ENCODE assay signal across 1 cellular context in the genomic region with DNA sequence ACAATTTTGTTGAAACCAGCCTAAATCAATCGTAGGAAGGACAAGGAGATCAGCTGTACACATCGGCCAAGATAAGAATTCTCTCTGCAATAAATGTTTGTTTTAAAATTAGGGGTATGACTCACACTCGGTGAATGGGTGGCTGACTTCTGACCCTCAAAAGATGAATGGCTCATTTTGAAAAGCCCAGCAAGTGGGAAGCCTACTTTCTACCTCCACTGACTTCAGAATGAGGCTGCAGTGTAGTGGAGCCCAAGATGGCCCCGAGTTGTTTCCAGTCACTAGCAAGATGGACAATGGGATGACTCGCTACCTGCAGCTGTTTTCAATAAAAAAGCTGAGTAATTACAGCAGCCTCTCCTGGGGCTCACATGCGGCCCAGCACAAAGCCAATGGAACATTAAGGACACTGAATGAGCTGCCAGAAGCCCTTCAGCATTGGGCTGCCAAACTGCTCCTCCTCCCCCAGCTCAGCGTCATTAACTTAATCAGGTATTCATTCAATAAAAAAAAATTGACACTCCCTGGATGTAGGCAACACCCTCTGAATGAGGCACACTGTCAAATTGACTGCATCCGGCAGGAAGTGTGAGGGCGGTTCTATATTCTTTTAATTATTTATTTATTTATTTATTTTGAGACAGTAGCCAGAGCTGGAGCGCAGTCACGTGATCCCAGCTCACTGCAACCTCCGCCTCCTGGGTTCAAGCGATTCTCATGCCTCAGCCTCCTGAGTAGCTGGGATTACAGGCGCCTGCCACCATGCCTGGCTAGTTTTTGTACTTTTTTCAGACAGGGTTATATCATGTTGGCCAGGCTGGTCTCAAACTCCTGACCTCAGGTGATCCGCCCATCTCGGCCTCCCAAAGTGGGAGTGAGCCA.
TF ChIP-seq lines count a peak whose summit lies in the region.

No MANE protein-coding gene starts in this region.

TF ChIP-seq in K562, 482 proteins besides CTCF, POLR2A, EP300 and RAD21 (continued from another document and continues in another):
- TF ChIP-seq SMAD1 (IDR thresholded peaks at IDR 0.05; ENCODE audit: low read depth, low read length, partially characterized antibody) (no peak), ELF2 (CRISPR knock-in tag; IDR thresholded peaks at IDR 0.05) (no peak), ZNF124 (CRISPR knock-in tag; IDR thresholded peaks at IDR 0.05) (no peak), ZC3H4 (CRISPR knock-in tag; IDR thresholded peaks at IDR 0.05; ENCODE audit: borderline replicate concordance) (no peak), SRF (CRISPR knock-in tag; IDR thresholded peaks at IDR 0.05) (no peak), MEF2A (IDR thresholded peaks at IDR 0.05; ENCODE audit: control insufficient read depth, low read depth, low read length) (peak; percentile 83), LARP7 (IDR thresholded peaks at IDR 0.05) (no peak), CBFA2T2 (conservative IDR thresholded peaks at IDR 0.05) (peak; percentile 13; the same call in 1 of the 2 replicates), ZNF589 (CRISPR knock-in tag; IDR thresholded peaks at IDR 0.05; ENCODE audit: low read depth) (no peak), ILF3 (IDR thresholded peaks at IDR 0.05; ENCODE audit: borderline replicate concordance) (no peak), HMG20A (CRISPR knock-in tag; conservative IDR thresholded peaks at IDR 0.05) (no peak), ZNF780A (CRISPR knock-in tag; IDR thresholded peaks at IDR 0.05) (no peak), ZBED1 (IDR thresholded peaks at IDR 0.05) (no peak), KDM5B (IDR thresholded peaks at IDR 0.05; ENCODE audit: insufficient replicate concordance, low read depth, low read length) (no peak), KAT2B (IDR thresholded peaks at IDR 0.05; ENCODE audit: low read depth, low read length) (no peak), CHCHD3 (CRISPR knock-in tag; IDR thresholded peaks at IDR 0.05) (no peak), RAD51 (IDR thresholded peaks at IDR 0.05; ENCODE audit: borderline replicate concordance, low read depth) (peak; percentile 70), EWSR1 (IDR thresholded peaks at IDR 0.05; ENCODE audit: borderline replicate concordance, low read depth, partially characterized antibody) (no peak), MEIS2 (IDR thresholded peaks at IDR 0.05; ENCODE audit: partially characterized antibody) (peak; percentile 84), GATAD2A (IDR thresholded peaks at IDR 0.05) (no peak), HDGF (IDR thresholded peaks at IDR 0.05) (no peak), NCOA4 (IDR thresholded peaks at IDR 0.05; ENCODE audit: partially characterized antibody) (no peak), BRD4 (IDR thresholded peaks at IDR 0.05) (no peak), MAFG (tag; conservative IDR thresholded peaks at IDR 0.05) (peak; percentile 50; the same call in 1 of the 2 replicates), ZNF274 (IDR thresholded peaks at IDR 0.05; ENCODE audit: borderline replicate concordance, low read depth, low read length) (no peak), SMC3 (conservative IDR thresholded peaks at IDR 0.05; ENCODE audit: insufficient read depth, low read depth, low read length) (no peak), PHF20 (IDR thresholded peaks at IDR 0.05; ENCODE audit: partially characterized antibody) (no peak), ZNF140 (CRISPR knock-in tag; IDR thresholded peaks at IDR 0.05) (no peak), NR2C2 (CRISPR knock-in tag; IDR thresholded peaks at IDR 0.05) (no peak), NR2C2 (tag; IDR thresholded peaks at IDR 0.05) (peak; percentile 85), SREBF1 (IDR thresholded peaks at IDR 0.05; ENCODE audit: borderline replicate concordance, low read depth, low read length) (no peak), NBN (IDR thresholded peaks at IDR 0.05; ENCODE audit: low read depth) (no peak), BRD9 (IDR thresholded peaks at IDR 0.05; ENCODE audit: low read depth, partially characterized antibody) (no peak), TEAD1 (CRISPR knock-in tag; IDR thresholded peaks at IDR 0.05) (no peak), NFIX (CRISPR knock-in tag; IDR thresholded peaks at IDR 0.05; ENCODE audit: low read depth) (no peak), TBL1XR1 (IDR thresholded peaks at IDR 0.05; ENCODE audit: low read length in 2 of 2) (0 out of 4 replicates have a peak, but pooled peaks of 1 of the 2 experiments have one; percentile 21), ZNF778 (CRISPR knock-in tag; IDR thresholded peaks at IDR 0.05) (no peak), ZFP30 (CRISPR knock-in tag; IDR thresholded peaks at IDR 0.05; ENCODE audit: borderline replicate concordance) (no peak)
- TF ChIP-seq, protein P1, sequence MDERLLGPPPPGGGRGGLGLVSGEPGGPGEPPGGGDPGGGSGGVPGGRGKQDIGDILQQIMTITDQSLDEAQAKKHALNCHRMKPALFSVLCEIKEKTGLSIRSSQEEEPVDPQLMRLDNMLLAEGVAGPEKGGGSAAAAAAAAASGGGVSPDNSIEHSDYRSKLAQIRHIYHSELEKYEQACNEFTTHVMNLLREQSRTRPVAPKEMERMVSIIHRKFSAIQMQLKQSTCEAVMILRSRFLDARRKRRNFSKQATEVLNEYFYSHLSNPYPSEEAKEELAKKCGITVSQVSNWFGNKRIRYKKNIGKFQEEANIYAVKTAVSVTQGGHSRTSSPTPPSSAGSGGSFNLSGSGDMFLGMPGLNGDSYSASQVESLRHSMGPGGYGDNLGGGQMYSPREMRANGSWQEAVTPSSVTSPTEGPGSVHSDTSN (CRISPR knock-in tag; IDR thresholded peaks at IDR 0.05; ENCODE audit: low read depth) = no peak
- TF ChIP-seq, protein P1 (tag; conservative IDR thresholded peaks at IDR 0.05; ENCODE audit: low read depth) = peak; percentile 55; the same call in 1 of the 2 replicates
- TF ChIP-seq, protein P2, sequence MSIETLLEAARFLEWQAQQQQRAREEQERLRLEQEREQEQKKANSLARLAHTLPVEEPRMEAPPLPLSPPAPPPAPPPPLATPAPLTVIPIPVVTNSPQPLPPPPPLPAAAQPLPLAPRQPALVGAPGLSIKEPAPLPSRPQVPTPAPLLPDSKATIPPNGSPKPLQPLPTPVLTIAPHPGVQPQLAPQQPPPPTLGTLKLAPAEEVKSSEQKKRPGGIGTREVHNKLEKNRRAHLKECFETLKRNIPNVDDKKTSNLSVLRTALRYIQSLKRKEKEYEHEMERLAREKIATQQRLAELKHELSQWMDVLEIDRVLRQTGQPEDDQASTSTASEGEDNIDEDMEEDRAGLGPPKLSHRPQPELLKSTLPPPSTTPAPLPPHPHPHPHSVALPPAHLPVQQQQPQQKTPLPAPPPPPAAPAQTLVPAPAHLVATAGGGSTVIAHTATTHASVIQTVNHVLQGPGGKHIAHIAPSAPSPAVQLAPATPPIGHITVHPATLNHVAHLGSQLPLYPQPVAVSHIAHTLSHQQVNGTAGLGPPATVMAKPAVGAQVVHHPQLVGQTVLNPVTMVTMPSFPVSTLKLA (conservative IDR thresholded peaks at IDR 0.05) = peak in 1 of 2 experiments; percentile 40; a peak in 1 of 4 replicates
- TF ChIP-seq, protein P3, sequence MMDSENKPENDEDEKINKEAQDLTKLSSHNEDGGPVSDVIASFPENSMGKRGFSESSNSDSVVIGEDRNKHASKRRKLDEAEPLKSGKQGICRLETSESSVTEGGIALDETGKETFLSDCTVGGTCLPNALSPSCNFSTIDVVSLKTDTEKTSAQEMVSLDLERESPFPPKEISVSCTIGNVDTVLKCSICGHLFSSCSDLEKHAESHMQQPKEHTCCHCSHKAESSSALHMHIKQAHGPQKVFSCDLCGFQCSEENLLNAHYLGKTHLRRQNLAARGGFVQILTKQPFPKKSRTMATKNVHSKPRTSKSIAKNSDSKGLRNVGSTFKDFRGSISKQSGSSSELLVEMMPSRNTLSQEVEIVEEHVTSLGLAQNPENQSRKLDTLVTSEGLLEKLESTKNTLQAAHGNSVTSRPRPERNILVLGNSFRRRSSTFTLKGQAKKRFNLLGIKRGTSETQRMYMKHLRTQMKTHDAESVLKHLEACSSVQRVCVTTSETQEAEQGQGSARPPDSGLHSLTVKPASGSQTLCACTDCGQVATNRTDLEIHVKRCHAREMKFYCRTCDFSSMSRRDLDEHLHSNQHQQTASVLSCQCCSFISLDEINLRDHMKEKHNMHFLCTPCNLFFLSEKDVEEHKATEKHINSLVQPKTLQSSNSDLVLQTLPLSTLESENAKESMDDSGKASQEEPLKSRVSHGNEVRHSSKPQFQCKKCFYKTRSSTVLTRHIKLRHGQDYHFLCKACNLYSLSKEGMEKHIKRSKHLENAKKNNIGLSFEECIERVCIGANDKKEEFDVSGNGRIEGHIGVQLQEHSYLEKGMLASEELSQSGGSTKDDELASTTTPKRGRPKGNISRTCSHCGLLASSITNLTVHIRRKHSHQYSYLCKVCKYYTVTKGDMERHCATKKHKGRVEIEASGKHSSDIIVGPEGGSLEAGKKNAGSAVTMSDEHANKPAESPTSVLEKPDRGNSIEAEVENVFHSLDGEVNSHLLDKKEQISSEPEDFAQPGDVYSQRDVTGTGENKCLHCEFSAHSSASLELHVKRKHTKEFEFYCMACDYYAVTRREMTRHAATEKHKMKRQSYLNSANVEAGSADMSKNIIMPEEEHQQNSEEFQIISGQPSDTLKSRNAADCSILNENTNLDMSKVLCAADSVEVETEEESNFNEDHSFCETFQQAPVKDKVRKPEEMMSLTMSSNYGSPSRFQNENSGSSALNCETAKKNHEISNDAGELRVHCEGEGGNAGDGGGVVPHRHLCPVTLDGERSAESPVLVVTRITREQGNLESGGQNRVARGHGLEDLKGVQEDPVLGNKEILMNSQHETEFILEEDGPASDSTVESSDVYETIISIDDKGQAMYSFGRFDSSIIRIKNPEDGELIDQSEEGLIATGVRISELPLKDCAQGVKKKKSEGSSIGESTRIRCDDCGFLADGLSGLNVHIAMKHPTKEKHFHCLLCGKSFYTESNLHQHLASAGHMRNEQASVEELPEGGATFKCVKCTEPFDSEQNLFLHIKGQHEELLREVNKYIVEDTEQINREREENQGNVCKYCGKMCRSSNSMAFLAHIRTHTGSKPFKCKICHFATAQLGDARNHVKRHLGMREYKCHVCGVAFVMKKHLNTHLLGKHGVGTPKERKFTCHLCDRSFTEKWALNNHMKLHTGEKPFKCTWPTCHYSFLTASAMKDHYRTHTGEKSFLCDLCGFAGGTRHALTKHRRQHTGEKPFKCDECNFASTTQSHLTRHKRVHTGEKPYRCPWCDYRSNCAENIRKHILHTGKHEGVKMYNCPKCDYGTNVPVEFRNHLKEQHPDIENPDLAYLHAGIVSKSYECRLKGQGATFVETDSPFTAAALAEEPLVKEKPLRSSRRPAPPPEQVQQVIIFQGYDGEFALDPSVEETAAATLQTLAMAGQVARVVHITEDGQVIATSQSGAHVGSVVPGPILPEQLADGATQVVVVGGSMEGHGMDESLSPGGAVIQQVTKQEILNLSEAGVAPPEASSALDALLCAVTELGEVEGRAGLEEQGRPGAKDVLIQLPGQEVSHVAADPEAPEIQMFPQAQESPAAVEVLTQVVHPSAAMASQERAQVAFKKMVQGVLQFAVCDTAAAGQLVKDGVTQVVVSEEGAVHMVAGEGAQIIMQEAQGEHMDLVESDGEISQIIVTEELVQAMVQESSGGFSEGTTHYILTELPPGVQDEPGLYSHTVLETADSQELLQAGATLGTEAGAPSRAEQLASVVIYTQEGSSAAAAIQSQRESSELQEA (IDR thresholded peaks at IDR 0.05; ENCODE audit: low read depth) = no peak
- TF ChIP-seq, protein P4, sequence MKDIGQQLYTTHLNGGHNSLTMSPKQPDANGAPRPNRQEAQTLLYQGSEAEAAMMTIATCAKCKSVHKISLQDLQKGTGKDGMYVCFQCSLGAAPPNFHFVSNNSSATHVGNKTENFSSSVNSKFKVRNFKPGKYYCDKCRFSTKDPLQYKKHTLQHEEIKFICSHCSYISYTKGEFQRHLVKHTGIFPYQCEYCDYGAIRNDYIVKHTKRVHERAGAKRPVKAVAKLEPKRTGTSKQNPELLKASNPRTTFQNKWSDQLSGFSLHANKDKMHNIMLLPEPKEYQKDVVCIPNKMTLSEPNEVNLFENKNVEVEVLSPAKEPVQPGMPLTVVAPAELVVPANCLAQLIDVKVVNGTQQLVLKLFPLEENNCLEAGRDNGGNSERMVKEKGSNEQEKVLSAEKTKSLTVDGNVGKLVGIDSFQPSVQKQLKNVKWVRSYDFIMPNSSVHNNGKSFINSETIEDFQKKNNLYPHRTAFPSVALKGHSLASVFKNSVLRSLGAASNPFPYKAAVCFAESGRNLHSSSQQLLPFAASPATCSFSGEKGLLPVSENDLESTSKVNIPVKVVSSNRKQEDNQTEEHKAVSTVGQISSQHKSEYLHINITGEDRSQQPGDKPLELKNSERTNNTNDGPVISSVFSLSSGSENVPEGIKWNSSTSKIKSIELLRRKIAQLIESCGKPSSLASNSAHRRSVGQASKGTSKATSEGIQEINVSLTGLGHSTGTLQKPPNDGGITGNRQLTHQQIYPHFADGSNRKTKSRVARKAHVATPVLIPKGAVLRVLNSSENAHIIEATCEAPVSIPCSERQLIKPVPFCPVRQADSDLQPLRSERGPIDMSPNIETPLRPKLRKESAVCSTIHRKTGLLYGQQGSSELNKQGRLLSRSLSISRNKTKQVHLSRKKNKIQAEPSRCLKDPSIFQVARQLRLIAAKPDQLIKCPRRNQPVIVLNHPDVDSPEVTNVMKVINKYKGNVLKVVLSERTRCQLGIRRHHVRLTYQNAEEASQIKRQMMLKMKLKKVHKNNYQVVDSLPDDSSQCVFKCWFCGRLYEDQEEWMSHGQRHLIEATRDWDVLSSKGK (CRISPR knock-in tag; IDR thresholded peaks at IDR 0.05) = no peak
- TF ChIP-seq, protein P5, sequence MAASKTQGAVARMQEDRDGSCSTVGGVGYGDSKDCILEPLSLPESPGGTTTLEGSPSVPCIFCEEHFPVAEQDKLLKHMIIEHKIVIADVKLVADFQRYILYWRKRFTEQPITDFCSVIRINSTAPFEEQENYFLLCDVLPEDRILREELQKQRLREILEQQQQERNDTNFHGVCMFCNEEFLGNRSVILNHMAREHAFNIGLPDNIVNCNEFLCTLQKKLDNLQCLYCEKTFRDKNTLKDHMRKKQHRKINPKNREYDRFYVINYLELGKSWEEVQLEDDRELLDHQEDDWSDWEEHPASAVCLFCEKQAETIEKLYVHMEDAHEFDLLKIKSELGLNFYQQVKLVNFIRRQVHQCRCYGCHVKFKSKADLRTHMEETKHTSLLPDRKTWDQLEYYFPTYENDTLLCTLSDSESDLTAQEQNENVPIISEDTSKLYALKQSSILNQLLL (CRISPR knock-in tag; IDR thresholded peaks at IDR 0.05; ENCODE audit: borderline replicate concordance) = no peak
- TF ChIP-seq, protein P6, sequence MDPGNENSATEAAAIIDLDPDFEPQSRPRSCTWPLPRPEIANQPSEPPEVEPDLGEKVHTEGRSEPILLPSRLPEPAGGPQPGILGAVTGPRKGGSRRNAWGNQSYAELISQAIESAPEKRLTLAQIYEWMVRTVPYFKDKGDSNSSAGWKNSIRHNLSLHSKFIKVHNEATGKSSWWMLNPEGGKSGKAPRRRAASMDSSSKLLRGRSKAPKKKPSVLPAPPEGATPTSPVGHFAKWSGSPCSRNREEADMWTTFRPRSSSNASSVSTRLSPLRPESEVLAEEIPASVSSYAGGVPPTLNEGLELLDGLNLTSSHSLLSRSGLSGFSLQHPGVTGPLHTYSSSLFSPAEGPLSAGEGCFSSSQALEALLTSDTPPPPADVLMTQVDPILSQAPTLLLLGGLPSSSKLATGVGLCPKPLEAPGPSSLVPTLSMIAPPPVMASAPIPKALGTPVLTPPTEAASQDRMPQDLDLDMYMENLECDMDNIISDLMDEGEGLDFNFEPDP (CRISPR knock-in tag; IDR thresholded peaks at IDR 0.05) = no peak
